14 cellular contexts compared by ENCODE assay signal in genomic region chr2:237451582-237452469, GRCh38. TPM values are rescaled to one million over a fixed set of nuclear protein-coding genes. Genes with fewer than 3 reads are reported as not detected.
DNase-seq lines count a peak whose midpoint lies in the region; ATAC-seq and TF ChIP-seq lines count a peak whose summit lies in the region.
"Had no signal": no experiment of that assay in that cellular context is flagged by ENCODE, and none has a peak within 500 bp of the region (broad histone marks: within the 10 kb centered on the region; RNA-seq: fewer than 3 reads in every experiment).

No MANE protein-coding gene starts in this region.

- H2AFZ ChIP-seq in SK-N-SH (ENCODE audit: low read depth), result no peak overlapping the region

- no peak overlapping the region for H3K4me3 ChIP-seq in BLaER1 treated with 17β-estradiol and CSF1 and Interleukin-3, amounts not matched to agents 10 nM and 100 nM
- H3K4me3 ChIP-seq in SK-N-SH (ENCODE audit: low read depth in 2 of 2, low read length in 1 of 2) (no peak overlapping the region), heart left ventricle (no peak overlapping the region), retinal pigment epithelial cell (ENCODE audit: low read length) (no peak overlapping the region)
- H3K4me3 ChIP-seq: mucosa of descending colon, psoas muscle had no signal

- no peak overlapping the region for H3K27ac ChIP-seq in BLaER1 treated with 17β-estradiol and CSF1 and Interleukin-3, amounts not matched to agents 10 nM and 100 nM
- peak overlapping the region in 1 of 2 experiments; percentile 83; a peak in 2 of 4 replicates for H3K27ac ChIP-seq in SK-N-SH (ENCODE audit: low read depth in 2 of 2, low read length in 1 of 2)
- peak overlapping the region in 8 of 12 donors; percentile 33 to 55 (median 48) for H3K27ac ChIP-seq in heart left ventricle
- H3K27ac ChIP-seq: psoas muscle, RWPE1 had no signal

- H3K9me3 Mint-ChIP-seq in activated naive CD4-positive, alpha-beta T cell treated with anti-CD3 and anti-CD28 coated beads, Interleukin-2, amount 50 U/mL, for 72 hours, result peaks cover 0 to 15% of the 10 kb centered on the region in 2 donors

- no peak overlapping the region for H3K9ac ChIP-seq in BLaER1 treated with 17β-estradiol and CSF1 and Interleukin-3, amounts not matched to agents 10 nM and 100 nM
- H3K9ac ChIP-seq in SK-N-SH, result no peak overlapping the region

- WGBS in SK-N-SH (ENCODE audit: low lambda C conversion rate), result 73% methylated on average over 15 of the region's 23 CpGs
- 49 to 68% (median 60%) methylated on average over 23 of the region's 23 CpGs for WGBS in heart left ventricle, 4 donors

- no peaks in the 10 kb centered on the region for H3K79me2 ChIP-seq in SK-N-SH (ENCODE audit: insufficient read depth)

- peak; percentile 47 for TF ChIP-seq RAD21 in SK-N-SH (IDR thresholded peaks at IDR 0.05; ENCODE audit: low read length)

- ATAC-seq in heart left ventricle, result peak in 1 of 4 donors; percentile 8
- no peak for ATAC-seq in GM21360 (IDR thresholded peaks at IDR 0.05; ENCODE audit: unreplicated experiment)
- ATAC-seq in HG02642 (IDR thresholded peaks at IDR 0.05; ENCODE audit: poor library complexity, unreplicated experiment), result no peak
- no peak for ATAC-seq in activated naive CD4-positive, alpha-beta T cell treated with anti-CD3 and anti-CD28 coated beads, Interleukin-2, amount 50 U/mL, for 72 hours
- ATAC-seq: mucosa of descending colon, psoas muscle had no signal

- H4K20me1 ChIP-seq in BLaER1 treated with 17β-estradiol and CSF1 and Interleukin-3, amounts not matched to agents 10 nM and 100 nM, result no peaks in the 10 kb centered on the region
- H4K20me1 ChIP-seq in SK-N-SH (ENCODE audit: insufficient read depth), result no peaks in the 10 kb centered on the region

- peaks cover 0 to 18% of the 10 kb centered on the region in 2 donors for H3K36me3 Mint-ChIP-seq in activated naive CD4-positive, alpha-beta T cell treated with anti-CD3 and anti-CD28 coated beads, Interleukin-2, amount 50 U/mL, for 72 hours

- H3K4me2 ChIP-seq in BLaER1 treated with 17β-estradiol and CSF1 and Interleukin-3, amounts not matched to agents 10 nM and 100 nM, result peak overlapping the region in 7 of 11 experiments; percentile 2 to 34 (median 25); a peak in 11 of 22 replicates
- H3K4me2 ChIP-seq in SK-N-SH, result no peak overlapping the region

- DNase-seq in SK-N-SH, result peak; percentile 87
- DNase-seq in heart left ventricle, result peak in 2 of 5 donors; percentile 52
- DNase-seq in retinal pigment epithelial cell (ENCODE audit: low read depth), result no peak
- no peak for DNase-seq in DMS53 treated with DMSO at 0.1 percent for 48 hours (lab: John Stamatoyannopoulos, UW; ENCODE audit: unreplicated experiment)
- DNase-seq in activated naive CD4-positive, alpha-beta T cell treated with anti-CD3 and anti-CD28 coated beads, Interleukin-2, amount 50 U/mL, for 72 hours (ENCODE audit: low spot score in 2 of 2), result no peak
- DNase-seq: amygdala, Caco-2, mucosa of descending colon, NCI-H1092, psoas muscle had no signal

- H3K27me3 ChIP-seq in BLaER1 treated with 17β-estradiol and CSF1 and Interleukin-3, amounts not matched to agents 10 nM and 100 nM, result no peaks in the 10 kb centered on the region
- H3K27me3 ChIP-seq in SK-N-SH (ENCODE audit: insufficient read depth) (no peaks in the 10 kb centered on the region), heart left ventricle (peaks cover 0 to 3% (median 0%) of the 10 kb centered on the region in 9 donors)

- peak; percentile 28 for TF ChIP-seq CTCF in SK-N-SH (IDR thresholded peaks at IDR 0.05)
- TF ChIP-seq CTCF in heart left ventricle (IDR thresholded peaks at IDR 0.05), result peak in 5 of 12 donors; percentile 8 to 39 (median 28)
- TF ChIP-seq CTCF in retinal pigment epithelial cell (conservative IDR thresholded peaks at IDR 0.05; ENCODE audit: low read depth, low read length), result peak; percentile 27

- no peaks in the 10 kb centered on the region for H3F3A ChIP-seq in SK-N-SH (replicated peaks; ENCODE audit: insufficient read depth)

- no peaks in the 10 kb centered on the region for H3K36me3 ChIP-seq in BLaER1 treated with 17β-estradiol and CSF1 and Interleukin-3, amounts not matched to agents 10 nM and 100 nM
- H3K36me3 ChIP-seq in SK-N-SH (replicated peaks in 1 of 2; ENCODE audit: control insufficient read depth in 1 of 2, insufficient read depth in 2 of 2, low read length in 1 of 2), result no peaks in the 10 kb centered on the region
- H3K36me3 ChIP-seq in heart left ventricle, result no peaks in the 10 kb centered on the region

- peak overlapping the region in 1 of 2 donors; percentile 34 for H3K27ac Mint-ChIP-seq in activated naive CD4-positive, alpha-beta T cell treated with anti-CD3 and anti-CD28 coated beads, Interleukin-2, amount 50 U/mL, for 72 hours

- H3K4me1 ChIP-seq in BLaER1 treated with 17β-estradiol and CSF1 and Interleukin-3, amounts not matched to agents 10 nM and 100 nM, result peaks cover 30 to 81% (median 56%) of the 10 kb centered on the region in 10 experiments
- H3K4me1 ChIP-seq in SK-N-SH (ENCODE audit: control insufficient read depth in 1 of 2, insufficient read depth in 2 of 2, low read depth in 1 of 2, low read length in 1 of 2) (peaks cover 0 to 24% of the 10 kb centered on the region in 2 experiments; a peak in 1 of 4 replicates), heart left ventricle (peaks cover 0 to 63% (median 35%) of the 10 kb centered on the region in 12 donors)
- H3K4me1 ChIP-seq: Caco-2 had no signal

- H3K9me3 ChIP-seq in BLaER1 treated with 17β-estradiol and CSF1 and Interleukin-3, amounts not matched to agents 10 nM and 100 nM (replicated peaks in 1 of 11), result peaks cover 0 to 51% (median 32%) of the 10 kb centered on the region in 11 experiments; a peak in 18 of 22 replicates
- H3K9me3 ChIP-seq in SK-N-SH (no peaks in the 10 kb centered on the region), heart left ventricle (no peaks in the 10 kb centered on the region)
- H3K9me3 ChIP-seq: Caco-2, mucosa of descending colon, psoas muscle had no signal

- peak in 1 of 2 experiments; percentile 68; a peak in 2 of 4 replicates for TF ChIP-seq EP300 in SK-N-SH (IDR thresholded peaks at IDR 0.05; ENCODE audit: borderline replicate concordance in 1 of 2, low read depth in 1 of 2, low read length in 1 of 2)

- POLR2A ChIA-PET in SK-N-SH (lab: Yijun Ruan, JAX), result interaction anchor here (0.6 to 1.9 kb wide), 3 partner anchors 10 to 24 kb away, joined by 3 to 5 read pairs (median 4); no protein-coding TSS in a partner anchor

- TF ChIP-seq POLR2A in heart left ventricle (IDR thresholded peaks at IDR 0.05), result no peak

- CTCF ChIA-PET in SK-N-SH (lab: Yijun Ruan, JAX), result interaction anchor here (0.7 to 4.3 kb wide), 19 partner anchors 9 to 356 kb away, joined by 3 to 59 read pairs (median 4); partner anchors contain the start of gene COL6A3

- H3K9me2 ChIP-seq in SK-N-SH, result no peaks in the 10 kb centered on the region

- intact Hi-C loops in heart left ventricle (cut with DNase I), result no loop called here

TF ChIP-seq in SK-N-SH, 30 proteins besides CTCF, POLR2A, EP300 and RAD21:
- TF ChIP-seq ELF1 (IDR thresholded peaks at IDR 0.05) (no peak), RCOR1 (IDR thresholded peaks at IDR 0.05; ENCODE audit: low read length) (peak; percentile 58; the same call in 1 of the 2 replicates), FOSL2 (IDR thresholded peaks at IDR 0.05; ENCODE audit: borderline replicate concordance, low read depth) (no peak), SMC3 (IDR thresholded peaks at IDR 0.05; ENCODE audit: low read depth, low read length) (peak; percentile 36; the same call in 1 of the 2 replicates)

RNA-seq across cellular contexts. Expression of gene MLPH, which starts 35.2 kb away (rescaled TPM):
- 84.8 and 93.6 TPM in 2 replicates for polyA plus RNA-seq in SK-N-SH (2012; rRNA removed)
- polyA plus RNA-seq in SK-N-SH (2012; cell fraction: cytosol; rRNA removed), result 37.4 and 44.7 TPM in 2 replicates
- polyA plus RNA-seq in SK-N-SH (2012; cell fraction: nucleus; rRNA removed), result 348 and 369 TPM in 2 replicates
- total RNA-seq in heart left ventricle, result 10 to 100 TPM; 20.4 to 50.3 (median 30.7) TPM
- polyA plus RNA-seq in heart left ventricle, result 10 to 100 TPM; 18.3 to 60.3 TPM
- not detected for total RNA-seq in activated naive CD4-positive, alpha-beta T cell treated with anti-CD3 and anti-CD28 coated beads, Interleukin-2, amount 50 U/mL, for 72 hours
- total RNA-seq: Caco-2 had no signal

RNA-seq across cellular contexts. Expression of gene COL6A3, which starts 37.9 kb away (rescaled TPM):
- polyA plus RNA-seq in SK-N-SH (2012; rRNA removed) (10.7 and 18.5 TPM in 2 replicates), heart left ventricle (100 to 1,000 TPM in 1 of 2 donors, 10 to 100 TPM in 1; 17.4 to 115 TPM)
- 9.2 and 11.4 TPM in 2 replicates for polyA plus RNA-seq in SK-N-SH (2012; cell fraction: cytosol; rRNA removed)
- 16.1 and 17.7 TPM in 2 replicates for polyA plus RNA-seq in SK-N-SH (2012; cell fraction: nucleus; rRNA removed)
- total RNA-seq in heart left ventricle, result 100 to 1,000 TPM in 3 of 9 donors, 10 to 100 TPM in 6; 41.3 to 290 (median 87.3) TPM
- total RNA-seq in activated naive CD4-positive, alpha-beta T cell treated with anti-CD3 and anti-CD28 coated beads, Interleukin-2, amount 50 U/mL, for 72 hours, result 10 to 100 TPM; 13.6 to 31.6 TPM

Comparison
In these comparisons a context has a peak if more than half of its experiments do, and no peak if none do; other contexts are left out.
1. H3K27ac ChIP-seq: peak in heart left ventricle (8 of 12); none in BLaER1 treated with 17β-estradiol and CSF1 and Interleukin-3, amounts not matched to agents 10 nM and 100 nM (0 of 11).
2. RNA of gene MLPH, which starts 35.2 kb away (total RNA-seq): 20.4 to 50.3 TPM in heart left ventricle; not detected in activated naive CD4-positive, alpha-beta T cell treated with anti-CD3 and anti-CD28 coated beads, Interleukin-2, amount 50 U/mL, for 72 hours; every median in the first group is over 10 times any median in the second.